Comparison of ENCODE assay signal across 9 cellular contexts in the genomic region with DNA sequence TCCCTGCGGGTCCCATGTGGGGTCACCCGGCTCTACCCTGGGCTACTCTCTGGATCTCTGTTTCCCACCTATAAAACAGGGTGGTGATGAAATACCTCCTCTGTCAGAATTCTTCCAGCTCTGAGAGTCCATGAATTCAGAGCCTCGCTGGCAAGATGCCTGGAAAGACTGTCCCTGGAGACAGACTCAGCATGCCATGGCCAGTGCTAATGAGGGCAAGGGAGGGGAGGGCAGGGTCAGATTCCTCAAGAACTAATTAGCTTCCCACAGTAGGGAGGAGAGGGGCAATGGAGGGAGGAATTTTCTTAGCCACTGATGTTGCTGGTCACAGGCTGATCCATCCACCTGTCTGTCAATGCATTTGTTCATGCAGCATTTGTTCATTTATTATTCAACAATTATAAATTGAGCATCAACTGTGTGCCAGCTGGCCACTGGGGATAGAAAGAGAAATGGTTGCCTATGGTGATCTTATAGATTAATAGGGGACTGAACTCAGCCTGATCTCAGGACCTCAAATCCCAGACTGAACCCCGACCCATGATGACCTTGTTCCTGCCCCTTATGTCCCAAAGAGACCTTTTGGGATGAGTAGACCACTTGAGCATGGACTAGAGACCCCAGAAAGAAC. TPM values are rescaled to one million over a fixed set of nuclear protein-coding genes. Genes with fewer than 3 reads are reported as not detected.
A peak's percentile ranks its signal among the peaks of the same experiment; 100 is the strongest.
DNase-seq lines count a peak whose midpoint lies in the region; ATAC-seq and TF ChIP-seq lines count a peak whose summit lies in the region.
"Had no signal": no experiment of that assay in that cellular context is flagged by ENCODE, and none has a peak within 500 bp of the region (broad histone marks: within the 10 kb centered on the region; RNA-seq: fewer than 3 reads in every experiment).

No MANE protein-coding gene starts in this region.

- TF ChIP-seq CTCF in RWPE1 (conservative IDR thresholded peaks at IDR 0.05; ENCODE audit: low read depth), result no peak

- no peaks in the 10 kb centered on the region for H3K9me3 Mint-ChIP-seq in activated naive CD8-positive, alpha-beta T cell treated with anti-CD3 and anti-CD28 coated beads for 36 hours

- peak; percentile 97 for DNase-seq in EL
- peak; percentile 44 for DNase-seq in RWPE1 (ENCODE audit: low spot score)
- DNase-seq in globus pallidus (ENCODE audit: low spot score), result peak; percentile 24
- peak; percentile 73 for DNase-seq in retina
- DNase-seq in activated naive CD8-positive, alpha-beta T cell treated with anti-CD3 and anti-CD28 coated beads for 36 hours, result no peak
- DNase-seq in superior temporal gyrus (ENCODE audit: extremely low spot score), result no peak
- DNase-seq: NCI-H2029 treated with DMSO at 0.1 percent for 48 hours had no signal

- no peak overlapping the region for H3K27ac Mint-ChIP-seq in activated naive CD8-positive, alpha-beta T cell treated with anti-CD3 and anti-CD28 coated beads for 36 hours

- POLR2A ChIA-PET in RWPE1 (lab: Yijun Ruan, JAX; ENCODE audit: low non-redundant PET), result no interaction called here

- CTCF ChIA-PET in RWPE1 (lab: Yijun Ruan, JAX), result interaction anchor here (0.5 to 1.6 kb wide), 3 partner anchors 11 to 186 kb away, joined by 3 to 4 read pairs (median 3); no protein-coding TSS in a partner anchor

- ATAC-seq in GM19463 (IDR thresholded peaks at IDR 0.05; ENCODE audit: unreplicated experiment) (no peak), GM21825 (IDR thresholded peaks at IDR 0.05; ENCODE audit: unreplicated experiment) (no peak)

- H3K4me3 Mint-ChIP-seq in activated naive CD8-positive, alpha-beta T cell treated with anti-CD3 and anti-CD28 coated beads for 36 hours, result no peak overlapping the region

- no peaks in the 10 kb centered on the region for H3K4me1 Mint-ChIP-seq in activated naive CD8-positive, alpha-beta T cell treated with anti-CD3 and anti-CD28 coated beads for 36 hours

- H3K27ac ChIP-seq in RWPE1, result peak overlapping the region; percentile 63

- no peaks in the 10 kb centered on the region for H3K36me3 Mint-ChIP-seq in activated naive CD8-positive, alpha-beta T cell treated with anti-CD3 and anti-CD28 coated beads for 36 hours

- H3K27me3 Mint-ChIP-seq in activated naive CD8-positive, alpha-beta T cell treated with anti-CD3 and anti-CD28 coated beads for 36 hours, result no peaks in the 10 kb centered on the region

RNA-seq across cellular contexts. Expression of a gene that starts 4.7 kb away (rescaled TPM):
- total RNA-seq in activated naive CD8-positive, alpha-beta T cell treated with anti-CD3 and anti-CD28 coated beads for 36 hours, result under 1 TPM; 0.39 to 0.76 TPM

RNA-seq across cellular contexts. Expression of a gene that starts 15.9 kb away (rescaled TPM):
- total RNA-seq in activated naive CD8-positive, alpha-beta T cell treated with anti-CD3 and anti-CD28 coated beads for 36 hours, result under 1 TPM; 0.06 to 0.16 TPM

RNA-seq across cellular contexts. Expression of a gene that starts 55.7 kb away (rescaled TPM):
- total RNA-seq in activated naive CD8-positive, alpha-beta T cell treated with anti-CD3 and anti-CD28 coated beads for 36 hours, result 10 to 100 TPM; 62.7 to 71.7 TPM

Comparison
In these comparisons a context has a peak if more than half of its experiments do, and no peak if none do; other contexts are left out.
1. DNase-seq: peak in EL (single experiment), RWPE1 (single experiment), globus pallidus (single experiment) and retina (single experiment); none in activated naive CD8-positive, alpha-beta T cell treated with anti-CD3 and anti-CD28 coated beads for 36 hours (single experiment) and superior temporal gyrus (single experiment).